Comparison of ENCODE assay signal across 22 cellular contexts in genomic region chr5:50874985-50875330, GRCh38.
"Had no signal": no experiment of that assay in that cellular context is flagged by ENCODE, and none has a peak within 500 bp of the region (broad histone marks: within the 10 kb centered on the region; RNA-seq: fewer than 3 reads in every experiment).

No MANE protein-coding gene starts in this region.

- H3K9me3 Mint-ChIP-seq: activated CD4-positive, alpha-beta T cell treated with anti-CD3 and anti-CD28 coated beads, Interleukin-2, amount 10 ng/mL, durations not matched to agents 7 days and 5 days; activated naive CD4-positive, alpha-beta T cell treated with anti-CD3 and anti-CD28 coated beads, Interleukin-2, amount 50 U/mL, for 24 hours; effector memory CD8-positive, alpha-beta T cell; stimulated activated effector memory CD8-positive, alpha-beta T cell treated with anti-CD3 and anti-CD28 coated beads, Interleukin-12 subunit alpha, Interleukin-12 subunit beta, amount 100 ng/mL, for 72 hours; T-helper 1 cell treated with Interleukin-12 subunit alpha and Interleukin-12 subunit beta and Interleukin-4 antibody, amounts not matched to agents 30 μg/mL and 1 μg/mL, for 36 hours had no signal

- H3K36me3 Mint-ChIP-seq: activated naive CD4-positive, alpha-beta T cell treated with anti-CD3 and anti-CD28 coated beads, Interleukin-2, amount 50 U/mL, for 24 hours; stimulated activated effector memory CD8-positive, alpha-beta T cell treated with anti-CD3 and anti-CD28 coated beads, Interleukin-12 subunit alpha, Interleukin-12 subunit beta, amount 100 ng/mL, for 72 hours had no signal

- H3K4me3 ChIP-seq: ascending aorta, dorsolateral prefrontal cortex, esophagus muscularis mucosa, suprapubic skin had no signal

- H3K4me1 ChIP-seq: ascending aorta, esophagus muscularis mucosa, parathyroid adenoma had no signal

- H3K9me3 ChIP-seq: ascending aorta, esophagus muscularis mucosa, suprapubic skin had no signal

- H3K27me3 ChIP-seq: ascending aorta, brain microvascular endothelial cell, esophagus muscularis mucosa, suprapubic skin had no signal

- ATAC-seq: effector memory CD8-positive, alpha-beta T cell; right cardiac atrium; stimulated activated naive CD8-positive, alpha-beta T cell treated with anti-CD3 and anti-CD28 coated beads, Interleukin-15, amount 100 ng/mL, for 72 hours had no signal

- DNase-seq: activated CD4-positive, alpha-beta T cell treated with anti-CD3 and anti-CD28 coated beads, Interleukin-2, amount 10 ng/mL, durations not matched to agents 7 days and 5 days; activated CD4-positive, CD25-positive, alpha-beta regulatory T cell treated with anti-CD3 and anti-CD28 coated beads, Interleukin-2, amount 50 U/mL, for 72 hours; activated gamma-delta T cell treated with Interleukin-2 at 50 U/mL for 16 hours; activated T-cell treated with anti-CD3 and anti-CD28 coated beads, Interleukin-2, amount 50 U/mL, for 1 hour; brain microvascular endothelial cell; caudate nucleus; dorsolateral prefrontal cortex; effector memory CD8-positive, alpha-beta T cell; kidney glomerular epithelial cell; left ventricle myocardium superior; right cardiac atrium; stimulated activated CD4-positive, alpha-beta T cell treated with anti-CD3 and anti-CD28 coated beads, Interleukin-2, amount 100 ng/mL, for 24 hours; stimulated activated naive CD8-positive, alpha-beta T cell treated with anti-CD3 and anti-CD28 coated beads, Interleukin-15, amount 100 ng/mL, for 72 hours; T1000; WERI-Rb-1 had no signal

- H3K27ac Mint-ChIP-seq: activated CD4-positive, alpha-beta T cell treated with anti-CD3 and anti-CD28 coated beads, Interleukin-2, amount 10 ng/mL, durations not matched to agents 7 days and 5 days; activated naive CD4-positive, alpha-beta T cell treated with anti-CD3 and anti-CD28 coated beads, Interleukin-2, amount 50 U/mL, for 24 hours; effector memory CD8-positive, alpha-beta T cell; stimulated activated effector memory CD8-positive, alpha-beta T cell treated with anti-CD3 and anti-CD28 coated beads, Interleukin-12 subunit alpha, Interleukin-12 subunit beta, amount 100 ng/mL, for 72 hours; T-helper 1 cell treated with Interleukin-12 subunit alpha and Interleukin-12 subunit beta and Interleukin-4 antibody, amounts not matched to agents 30 μg/mL and 1 μg/mL, for 36 hours had no signal

- H3K27ac ChIP-seq: brain microvascular endothelial cell, esophagus muscularis mucosa, parathyroid adenoma, suprapubic skin, WERI-Rb-1 had no signal

- H3K36me3 ChIP-seq: ascending aorta, brain microvascular endothelial cell, esophagus muscularis mucosa, suprapubic skin, WERI-Rb-1 had no signal

- H3K4me3 Mint-ChIP-seq: activated CD4-positive, alpha-beta T cell treated with anti-CD3 and anti-CD28 coated beads, Interleukin-2, amount 10 ng/mL, durations not matched to agents 7 days and 5 days; activated naive CD4-positive, alpha-beta T cell treated with anti-CD3 and anti-CD28 coated beads, Interleukin-2, amount 50 U/mL, for 24 hours; effector memory CD8-positive, alpha-beta T cell; stimulated activated effector memory CD8-positive, alpha-beta T cell treated with anti-CD3 and anti-CD28 coated beads, Interleukin-12 subunit alpha, Interleukin-12 subunit beta, amount 100 ng/mL, for 72 hours; T-helper 1 cell treated with Interleukin-12 subunit alpha and Interleukin-12 subunit beta and Interleukin-4 antibody, amounts not matched to agents 30 μg/mL and 1 μg/mL, for 36 hours had no signal
